31 cellular contexts compared by ENCODE assay signal in the genomic region with DNA sequence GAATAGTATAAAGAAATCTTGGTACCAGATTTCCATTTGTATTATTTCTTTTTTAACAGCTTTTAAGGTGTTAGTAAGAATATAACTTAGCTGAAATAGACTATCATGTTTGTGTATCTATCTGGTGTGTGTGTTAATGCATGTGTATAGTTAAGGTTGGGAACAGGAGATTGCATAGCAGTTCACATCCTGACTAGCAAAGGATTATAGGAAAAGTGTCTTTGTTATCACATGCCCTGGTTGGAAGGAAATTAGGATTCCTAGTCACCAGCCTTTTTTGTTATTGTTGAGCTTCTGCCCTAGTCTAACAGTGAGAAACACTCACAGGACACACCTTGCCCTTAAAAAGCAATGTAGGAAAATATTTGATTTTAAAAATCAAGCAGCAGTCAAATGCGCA.
"Had no signal": no experiment of that assay in that cellular context is flagged by ENCODE, and none has a peak within 500 bp of the region (broad histone marks: within the 10 kb centered on the region; RNA-seq: fewer than 3 reads in every experiment).

No MANE protein-coding gene starts in this region.

- H3K27me3 Mint-ChIP-seq: naive thymus-derived CD4-positive, alpha-beta T cell; progenitor cell of endocrine pancreas; stimulated activated naive B cell treated with anti-CD40 and anti-IgM and Interleukin-4, amounts not matched to agents 10 μg/mL and 1 μg/mL and 100 μg/mL, for 72 hours; stimulated activated naive CD8-positive, alpha-beta T cell treated with anti-CD3 and anti-CD28 coated beads, Interleukin-15, Interleukin-2, amounts not matched to agents 100 ng/mL and 50 ng/mL, for 24 hours; type B pancreatic cell had no signal

- H3K4me1 ChIP-seq: neural progenitor cell, parathyroid adenoma, psoas muscle, right atrium auricular region, right lobe of liver, suprapubic skin, testis, tibial artery, upper lobe of right lung, uterus had no signal

- H3K36me3 ChIP-seq: ovary, uterus had no signal

- FAIRE-seq: small intestine had no signal

- H3K4me1 Mint-ChIP-seq: nephron, neural progenitor cell had no signal

- H3K9me3 Mint-ChIP-seq: naive thymus-derived CD4-positive, alpha-beta T cell; natural killer cell; nephron; neural progenitor cell; stimulated activated effector memory CD8-positive, alpha-beta T cell treated with anti-CD3 and anti-CD28 coated beads, Interleukin-12 subunit alpha, Interleukin-12 subunit beta, amount 100 ng/mL, for 72 hours; stimulated activated naive B cell treated with anti-CD40 and anti-IgM and Interleukin-4, amounts not matched to agents 10 μg/mL and 1 μg/mL and 100 μg/mL, for 72 hours; stimulated activated naive CD8-positive, alpha-beta T cell treated with anti-CD3 and anti-CD28 coated beads, Interleukin-15, Interleukin-2, amounts not matched to agents 100 ng/mL and 50 ng/mL, for 24 hours; type B pancreatic cell had no signal

- H3K27me3 ChIP-seq: neural progenitor cell, ovary, right atrium auricular region, right lobe of liver, sigmoid colon, stomach, suprapubic skin, testis, tibial artery, transverse colon, upper lobe of right lung, uterus had no signal

- H3K27ac Mint-ChIP-seq: naive thymus-derived CD4-positive, alpha-beta T cell; natural killer cell; nephron; neural progenitor cell; progenitor cell of endocrine pancreas; stimulated activated effector memory CD8-positive, alpha-beta T cell treated with anti-CD3 and anti-CD28 coated beads, Interleukin-12 subunit alpha, Interleukin-12 subunit beta, amount 100 ng/mL, for 72 hours; stimulated activated naive B cell treated with anti-CD40 and anti-IgM and Interleukin-4, amounts not matched to agents 10 μg/mL and 1 μg/mL and 100 μg/mL, for 72 hours; stimulated activated naive CD8-positive, alpha-beta T cell treated with anti-CD3 and anti-CD28 coated beads, Interleukin-15, Interleukin-2, amounts not matched to agents 100 ng/mL and 50 ng/mL, for 24 hours; type B pancreatic cell had no signal

- H3K4me3 Mint-ChIP-seq: naive thymus-derived CD4-positive, alpha-beta T cell; natural killer cell; nephron; neural progenitor cell; stimulated activated effector memory CD8-positive, alpha-beta T cell treated with anti-CD3 and anti-CD28 coated beads, Interleukin-12 subunit alpha, Interleukin-12 subunit beta, amount 100 ng/mL, for 72 hours; stimulated activated naive B cell treated with anti-CD40 and anti-IgM and Interleukin-4, amounts not matched to agents 10 μg/mL and 1 μg/mL and 100 μg/mL, for 72 hours; stimulated activated naive CD8-positive, alpha-beta T cell treated with anti-CD3 and anti-CD28 coated beads, Interleukin-15, Interleukin-2, amounts not matched to agents 100 ng/mL and 50 ng/mL, for 24 hours; type B pancreatic cell had no signal

- H3K4me3 ChIP-seq: neural progenitor cell, ovary, psoas muscle, right atrium auricular region, right lobe of liver, sigmoid colon, stomach, suprapubic skin, testis, tibial artery, transverse colon, upper lobe of right lung, uterus had no signal

- DNase-seq: naive thymus-derived CD4-positive, alpha-beta T cell; natural killer cell; occipital lobe; ovary; posterior cingulate gyrus; psoas muscle; retina; right lobe of liver; sigmoid colon; small intestine; stimulated activated CD4-positive, alpha-beta T cell treated with anti-CD3 and anti-CD28 coated beads, Interleukin-15, amount 100 ng/mL, for 24 hours; stimulated activated CD4-positive, alpha-beta T cell treated with anti-CD3 and anti-CD28 coated beads, Interleukin-2, amount 100 ng/mL, for 24 hours; stimulated activated CD4-positive, alpha-beta T cell treated with anti-CD3 and anti-CD28 coated beads, Interleukin-2, amount 100 ng/mL, for 48 hours; stimulated activated CD4-positive, alpha-beta T cell treated with anti-CD3 and anti-CD28 coated beads, Interleukin-4, amount 100 ng/mL, for 24 hours; stimulated activated naive B cell treated with anti-CD40 and anti-IgM and Interleukin-4, amounts not matched to agents 10 μg/mL and 1 μg/mL and 100 μg/mL, for 72 hours; stimulated activated naive CD4-positive, alpha-beta T cell treated with Interleukin-2 at 50 U/mL for 16 hours; stomach; testis; tibial artery; transverse colon; upper lobe of right lung; uterus had no signal

- H3K9me3 ChIP-seq: ovary, psoas muscle, right atrium auricular region, right lobe of liver, sigmoid colon, stomach, suprapubic skin, testis, tibial artery, transverse colon, upper lobe of right lung, uterus had no signal

- ATAC-seq: naive thymus-derived CD4-positive, alpha-beta T cell; natural killer cell; psoas muscle; right lobe of liver; stimulated activated effector memory CD8-positive, alpha-beta T cell treated with anti-CD3 and anti-CD28 coated beads, Interleukin-12 subunit alpha, Interleukin-12 subunit beta, amount 100 ng/mL, for 72 hours; stimulated activated naive B cell treated with anti-CD40 and anti-IgM and Interleukin-4, amounts not matched to agents 10 μg/mL and 1 μg/mL and 100 μg/mL, for 72 hours; upper lobe of right lung had no signal
